In genomic region chr5:132896685-132897084, GRCh38 we compare ENCODE assay signal across 17 cellular contexts. TPM values are rescaled to one million over a fixed set of nuclear protein-coding genes. Genes with fewer than 3 reads are reported as not detected.
A peak's percentile ranks its signal among the peaks of the same experiment; 100 is the strongest.
DNase-seq lines count a peak whose midpoint lies in the region; ATAC-seq and TF ChIP-seq lines count a peak whose summit lies in the region.
"Had no signal": no experiment of that assay in that cellular context is flagged by ENCODE, and none has a peak within 500 bp of the region (broad histone marks: within the 10 kb centered on the region; RNA-seq: fewer than 3 reads in every experiment).

No MANE protein-coding gene starts in this region.

- no peak for TF ChIP-seq POLR2A in vagina (IDR thresholded peaks at IDR 0.05)

- no peak overlapping the region for H3K4me3 ChIP-seq in vagina
- H3K4me3 ChIP-seq: lung had no signal

- H3K4me1 Mint-ChIP-seq in activated CD4-positive, alpha-beta T cell treated with anti-CD3 and anti-CD28 coated beads, Interleukin-2, amount 10 ng/mL, durations not matched to agents 24 days and 14 days = peaks cover 7% of the 10 kb centered on the region
- peaks cover 4% of the 10 kb centered on the region for H3K4me1 Mint-ChIP-seq in activated T-helper 17 cell treated with anti-CD3 and anti-CD28 coated beads, Interleukin-2, amount 50 U/mL, for 72 hours

- H3K27ac Mint-ChIP-seq in activated CD4-positive, alpha-beta T cell treated with anti-CD3 and anti-CD28 coated beads, Interleukin-2, amount 10 ng/mL, durations not matched to agents 24 days and 14 days = peak overlapping the region; percentile 48
- peak overlapping the region; percentile 1 for H3K27ac Mint-ChIP-seq in activated T-helper 17 cell treated with anti-CD3 and anti-CD28 coated beads, Interleukin-2, amount 50 U/mL, for 72 hours
- H3K27ac Mint-ChIP-seq: stimulated activated naive CD8-positive, alpha-beta T cell treated with anti-CD3 and anti-CD28 coated beads, Interleukin-15, Interleukin-2, amounts not matched to agents 100 ng/mL and 50 ng/mL, for 24 hours had no signal

- no peaks in the 10 kb centered on the region for H3K27me3 ChIP-seq in vagina

- H3K4me1 ChIP-seq in vagina = no peaks in the 10 kb centered on the region

- H3K27ac ChIP-seq in vagina = no peak overlapping the region
- H3K27ac ChIP-seq: C4-2B had no signal

- peaks cover 3 to 59% of the 10 kb centered on the region in 2 donors for H3K36me3 ChIP-seq in vagina

- H3K36me3 Mint-ChIP-seq in activated CD4-positive, alpha-beta T cell treated with anti-CD3 and anti-CD28 coated beads, Interleukin-2, amount 10 ng/mL, durations not matched to agents 24 days and 14 days (ENCODE audit: low read depth) = peaks cover 52% of the 10 kb centered on the region
- H3K36me3 Mint-ChIP-seq in activated T-helper 17 cell treated with anti-CD3 and anti-CD28 coated beads, Interleukin-2, amount 50 U/mL, for 72 hours (ENCODE audit: low read depth) = peaks cover 96% of the 10 kb centered on the region

- ATAC-seq in activated T-helper 17 cell treated with anti-CD3 and anti-CD28 coated beads, Interleukin-2, amount 50 U/mL, for 72 hours (replicated peaks) = no peak
- ATAC-seq in left lobe of liver (peak; percentile 16), GM21447 (IDR thresholded peaks at IDR 0.05; ENCODE audit: unreplicated experiment) (no peak)
- ATAC-seq: naive thymus-derived CD4-positive, alpha-beta T cell had no signal

- no peak for TF ChIP-seq CTCF in vagina (IDR thresholded peaks at IDR 0.05)

- no peaks in the 10 kb centered on the region for H3K9me3 Mint-ChIP-seq in activated CD4-positive, alpha-beta T cell treated with anti-CD3 and anti-CD28 coated beads, Interleukin-2, amount 10 ng/mL, durations not matched to agents 24 days and 14 days
- H3K9me3 Mint-ChIP-seq in activated T-helper 17 cell treated with anti-CD3 and anti-CD28 coated beads, Interleukin-2, amount 50 U/mL, for 72 hours = no peaks in the 10 kb centered on the region
- H3K9me3 Mint-ChIP-seq: naive thymus-derived CD4-positive, alpha-beta T cell; stimulated activated naive CD8-positive, alpha-beta T cell treated with anti-CD3 and anti-CD28 coated beads, Interleukin-15, Interleukin-2, amounts not matched to agents 100 ng/mL and 50 ng/mL, for 24 hours had no signal

- DNase-seq in activated CD4-positive, alpha-beta T cell treated with anti-CD3 and anti-CD28 coated beads, Interleukin-2, amount 10 ng/mL, durations not matched to agents 24 days and 14 days = peak; percentile 68
- no peak for DNase-seq in activated CD4-positive, alpha-beta T cell treated with anti-CD3 and anti-CD28 coated beads, Interleukin-2, amount 50 U/mL, for 1 hour
- DNase-seq in GM19240 (ENCODE audit: insufficient read length, low spot score) (peak; percentile 8), left lobe of liver (ENCODE audit: low spot score) (no peak), vagina (ENCODE audit: extremely low spot score in 2 of 2) (no peak)
- no peak for DNase-seq in stimulated activated CD4-positive, alpha-beta T cell treated with anti-CD3 and anti-CD28 coated beads, Interleukin-15, amount 100 ng/mL, for 24 hours
- DNase-seq: 8988T; central memory CD4-positive, alpha-beta T cell; DMS53; foreskin fibroblast; MV-4-11; naive thymus-derived CD4-positive, alpha-beta T cell had no signal

- no peaks in the 10 kb centered on the region for H3K9me3 ChIP-seq in vagina

- no peak overlapping the region for H3K4me3 Mint-ChIP-seq in activated CD4-positive, alpha-beta T cell treated with anti-CD3 and anti-CD28 coated beads, Interleukin-2, amount 10 ng/mL, durations not matched to agents 24 days and 14 days
- H3K4me3 Mint-ChIP-seq in activated T-helper 17 cell treated with anti-CD3 and anti-CD28 coated beads, Interleukin-2, amount 50 U/mL, for 72 hours = no peak overlapping the region
- H3K4me3 Mint-ChIP-seq: naive thymus-derived CD4-positive, alpha-beta T cell; stimulated activated naive CD8-positive, alpha-beta T cell treated with anti-CD3 and anti-CD28 coated beads, Interleukin-15, Interleukin-2, amounts not matched to agents 100 ng/mL and 50 ng/mL, for 24 hours had no signal

- intact Hi-C loops in activated CD4-positive, alpha-beta T cell treated with anti-CD3 and anti-CD28 coated beads, Interleukin-2, amount 10 ng/mL, durations not matched to agents 24 days and 14 days (cut with micrococcal nuclease) = no loop called here
- intact Hi-C loops in vagina (cut with DNase I) = no loop called here

- no peaks in the 10 kb centered on the region for H3K27me3 Mint-ChIP-seq in activated CD4-positive, alpha-beta T cell treated with anti-CD3 and anti-CD28 coated beads, Interleukin-2, amount 10 ng/mL, durations not matched to agents 24 days and 14 days
- no peaks in the 10 kb centered on the region for H3K27me3 Mint-ChIP-seq in activated T-helper 17 cell treated with anti-CD3 and anti-CD28 coated beads, Interleukin-2, amount 50 U/mL, for 72 hours
- H3K27me3 Mint-ChIP-seq: naive thymus-derived CD4-positive, alpha-beta T cell; stimulated activated naive CD8-positive, alpha-beta T cell treated with anti-CD3 and anti-CD28 coated beads, Interleukin-15, Interleukin-2, amounts not matched to agents 100 ng/mL and 50 ng/mL, for 24 hours had no signal

RNA-seq across cellular contexts. Expression of gene LEAP2, which starts 23.2 kb away (rescaled TPM):
- 4.7 and 6.0 TPM in 2 replicates for total RNA-seq in activated CD4-positive, alpha-beta T cell treated with anti-CD3 and anti-CD28 coated beads, Interleukin-2, amount 10 ng/mL, durations not matched to agents 24 days and 14 days
- 1 to 10 TPM; 1.8 to 2.9 TPM for total RNA-seq in activated T-helper 17 cell treated with anti-CD3 and anti-CD28 coated beads, Interleukin-2, amount 50 U/mL, for 72 hours
- total RNA-seq in left lobe of liver (168 TPM), vagina (4.2 TPM)

RNA-seq across cellular contexts. Expression of gene UQCRQ, which starts 30.2 kb away (rescaled TPM):
- 454 and 464 TPM in 2 replicates for total RNA-seq in activated CD4-positive, alpha-beta T cell treated with anti-CD3 and anti-CD28 coated beads, Interleukin-2, amount 10 ng/mL, durations not matched to agents 24 days and 14 days
- total RNA-seq in activated T-helper 17 cell treated with anti-CD3 and anti-CD28 coated beads, Interleukin-2, amount 50 U/mL, for 72 hours = 100 to 1,000 TPM; 219 to 408 TPM
- total RNA-seq in left lobe of liver = 727 TPM
- total RNA-seq in vagina = 189 TPM

RNA-seq across cellular contexts. Expression of gene GDF9, which starts 30.4 kb away (rescaled TPM):
- 0.30 and 0.45 TPM in 2 replicates for total RNA-seq in activated CD4-positive, alpha-beta T cell treated with anti-CD3 and anti-CD28 coated beads, Interleukin-2, amount 10 ng/mL, durations not matched to agents 24 days and 14 days
- under 1 TPM; 0.26 to 0.69 TPM for total RNA-seq in activated T-helper 17 cell treated with anti-CD3 and anti-CD28 coated beads, Interleukin-2, amount 50 U/mL, for 72 hours
- total RNA-seq in left lobe of liver = 0.15 TPM
- total RNA-seq in vagina = not detected

Comparison
In these comparisons a context has a peak if more than half of its experiments do, and no peak if none do; other contexts are left out.
1. DNase-seq: peak in activated CD4-positive, alpha-beta T cell treated with anti-CD3 and anti-CD28 coated beads, Interleukin-2, amount 10 ng/mL, durations not matched to agents 24 days and 14 days (single experiment) and GM19240 (single experiment); none in activated CD4-positive, alpha-beta T cell treated with anti-CD3 and anti-CD28 coated beads, Interleukin-2, amount 50 U/mL, for 1 hour (single experiment), left lobe of liver (single experiment), vagina (0 of 2) and stimulated activated CD4-positive, alpha-beta T cell treated with anti-CD3 and anti-CD28 coated beads, Interleukin-15, amount 100 ng/mL, for 24 hours (single experiment).
2. RNA of gene LEAP2, which starts 23.2 kb away (total RNA-seq): 168 TPM in left lobe of liver (single experiment); 4.7 to 6.0 TPM in activated CD4-positive, alpha-beta T cell treated with anti-CD3 and anti-CD28 coated beads, Interleukin-2, amount 10 ng/mL, durations not matched to agents 24 days and 14 days, 4.2 TPM in vagina (single experiment) and 1.8 to 2.9 TPM in activated T-helper 17 cell treated with anti-CD3 and anti-CD28 coated beads, Interleukin-2, amount 50 U/mL, for 72 hours; every median in the first group is over 10 times any median in the second.